In genomic region chr3:130997291-130997690, GRCh38 we compare ENCODE assay signal across 1 cellular context.
A peak's percentile ranks its signal among the peaks of the same experiment; 100 is the strongest.
TF ChIP-seq lines count a peak whose summit lies in the region.

No MANE protein-coding gene starts in this region.

TF ChIP-seq in K562, 482 proteins besides CTCF, POLR2A, EP300 and RAD21:
- TF ChIP-seq CEBPG (CRISPR knock-in tag; IDR thresholded peaks at IDR 0.05) (no peak), CEBPG (tag; conservative IDR thresholded peaks at IDR 0.05 in 1 of 2, IDR thresholded peaks at IDR 0.05 in 1 of 2) (peak; percentile 69 to 82), CEBPB (tag; IDR thresholded peaks at IDR 0.05) (peak; percentile 52; the same call in 1 of the 2 replicates), BCL6 (CRISPR knock-in tag; IDR thresholded peaks at IDR 0.05) (no peak), PTRF (tag; IDR thresholded peaks at IDR 0.05) (no peak), TRIM24 (IDR thresholded peaks at IDR 0.05) (peak in 1 of 2 experiments; percentile 25; a peak in 2 of 4 replicates), ATF3 (IDR thresholded peaks at IDR 0.05) (peak; percentile 35), ATF3 (CRISPR knock-in tag; conservative IDR thresholded peaks at IDR 0.05) (no peak)
